ENCODE assay signal across 1 cellular context in the genomic region with DNA sequence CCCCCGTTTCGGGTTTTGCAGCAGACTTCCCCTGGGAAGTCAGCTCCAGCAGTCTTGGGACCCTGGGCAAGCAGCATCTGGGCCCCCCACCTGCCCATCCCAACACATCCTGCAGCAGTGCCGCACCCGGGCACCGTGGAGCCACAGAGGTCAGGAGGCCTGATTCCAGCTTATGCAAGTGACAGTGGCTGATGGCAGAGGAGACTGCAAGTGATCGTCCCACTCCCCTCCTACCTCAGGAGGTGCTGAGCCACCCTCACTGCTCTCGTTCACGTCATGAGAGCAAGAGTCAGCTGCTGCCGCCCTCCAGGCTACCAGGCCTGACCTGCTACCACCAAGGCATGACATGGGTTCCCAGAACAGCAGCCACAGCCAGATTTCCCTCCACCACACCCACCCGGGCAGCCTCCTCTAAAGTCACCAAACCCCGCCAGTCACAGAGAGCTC.
TF ChIP-seq lines count a peak whose summit lies in the region.

No MANE protein-coding gene starts in this region.

TF ChIP-seq in K562, 482 proteins besides CTCF, POLR2A, EP300 and RAD21 (continued from another document):
- no peak for TF ChIP-seq PCBP2 (IDR thresholded peaks at IDR 0.05; ENCODE audit: low read depth, low read length, poor library complexity, severe bottlenecking)
- TF ChIP-seq, protein P1, sequence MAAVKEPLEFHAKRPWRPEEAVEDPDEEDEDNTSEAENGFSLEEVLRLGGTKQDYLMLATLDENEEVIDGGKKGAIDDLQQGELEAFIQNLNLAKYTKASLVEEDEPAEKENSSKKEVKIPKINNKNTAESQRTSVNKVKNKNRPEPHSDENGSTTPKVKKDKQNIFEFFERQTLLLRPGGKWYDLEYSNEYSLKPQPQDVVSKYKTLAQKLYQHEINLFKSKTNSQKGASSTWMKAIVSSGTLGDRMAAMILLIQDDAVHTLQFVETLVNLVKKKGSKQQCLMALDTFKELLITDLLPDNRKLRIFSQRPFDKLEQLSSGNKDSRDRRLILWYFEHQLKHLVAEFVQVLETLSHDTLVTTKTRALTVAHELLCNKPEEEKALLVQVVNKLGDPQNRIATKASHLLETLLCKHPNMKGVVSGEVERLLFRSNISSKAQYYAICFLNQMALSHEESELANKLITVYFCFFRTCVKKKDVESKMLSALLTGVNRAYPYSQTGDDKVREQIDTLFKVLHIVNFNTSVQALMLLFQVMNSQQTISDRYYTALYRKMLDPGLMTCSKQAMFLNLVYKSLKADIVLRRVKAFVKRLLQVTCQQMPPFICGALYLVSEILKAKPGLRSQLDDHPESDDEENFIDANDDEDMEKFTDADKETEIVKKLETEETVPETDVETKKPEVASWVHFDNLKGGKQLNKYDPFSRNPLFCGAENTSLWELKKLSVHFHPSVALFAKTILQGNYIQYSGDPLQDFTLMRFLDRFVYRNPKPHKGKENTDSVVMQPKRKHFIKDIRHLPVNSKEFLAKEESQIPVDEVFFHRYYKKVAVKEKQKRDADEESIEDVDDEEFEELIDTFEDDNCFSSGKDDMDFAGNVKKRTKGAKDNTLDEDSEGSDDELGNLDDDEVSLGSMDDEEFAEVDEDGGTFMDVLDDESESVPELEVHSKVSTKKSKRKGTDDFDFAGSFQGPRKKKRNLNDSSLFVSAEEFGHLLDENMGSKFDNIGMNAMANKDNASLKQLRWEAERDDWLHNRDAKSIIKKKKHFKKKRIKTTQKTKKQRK (IDR thresholded peaks at IDR 0.05; ENCODE audit: borderline replicate concordance, low read depth, low read length): no peak
- TF ChIP-seq, protein P2, sequence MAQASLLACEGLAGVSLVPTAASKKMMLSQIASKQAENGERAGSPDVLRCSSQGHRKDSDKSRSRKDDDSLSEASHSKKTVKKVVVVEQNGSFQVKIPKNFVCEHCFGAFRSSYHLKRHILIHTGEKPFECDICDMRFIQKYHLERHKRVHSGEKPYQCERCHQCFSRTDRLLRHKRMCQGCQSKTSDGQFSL (CRISPR knock-in tag; IDR thresholded peaks at IDR 0.05): no peak
- TF ChIP-seq, protein P2 (tag; IDR thresholded peaks at IDR 0.05): no peak
- TF ChIP-seq MAFG (tag; conservative IDR thresholded peaks at IDR 0.05): no peak
- TF ChIP-seq ZNF134 (CRISPR knock-in tag; conservative IDR thresholded peaks at IDR 0.05): no peak
- TF ChIP-seq, protein P3, sequence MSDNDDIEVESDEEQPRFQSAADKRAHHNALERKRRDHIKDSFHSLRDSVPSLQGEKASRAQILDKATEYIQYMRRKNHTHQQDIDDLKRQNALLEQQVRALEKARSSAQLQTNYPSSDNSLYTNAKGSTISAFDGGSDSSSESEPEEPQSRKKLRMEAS (CRISPR knock-in tag; IDR thresholded peaks at IDR 0.05): no peak
- TF ChIP-seq ZNF146 (CRISPR knock-in tag; IDR thresholded peaks at IDR 0.05; ENCODE audit: unreplicated experiment): no peak
- TF ChIP-seq ZNF174 (CRISPR knock-in tag; IDR thresholded peaks at IDR 0.05): no peak
- TF ChIP-seq, protein P4, sequence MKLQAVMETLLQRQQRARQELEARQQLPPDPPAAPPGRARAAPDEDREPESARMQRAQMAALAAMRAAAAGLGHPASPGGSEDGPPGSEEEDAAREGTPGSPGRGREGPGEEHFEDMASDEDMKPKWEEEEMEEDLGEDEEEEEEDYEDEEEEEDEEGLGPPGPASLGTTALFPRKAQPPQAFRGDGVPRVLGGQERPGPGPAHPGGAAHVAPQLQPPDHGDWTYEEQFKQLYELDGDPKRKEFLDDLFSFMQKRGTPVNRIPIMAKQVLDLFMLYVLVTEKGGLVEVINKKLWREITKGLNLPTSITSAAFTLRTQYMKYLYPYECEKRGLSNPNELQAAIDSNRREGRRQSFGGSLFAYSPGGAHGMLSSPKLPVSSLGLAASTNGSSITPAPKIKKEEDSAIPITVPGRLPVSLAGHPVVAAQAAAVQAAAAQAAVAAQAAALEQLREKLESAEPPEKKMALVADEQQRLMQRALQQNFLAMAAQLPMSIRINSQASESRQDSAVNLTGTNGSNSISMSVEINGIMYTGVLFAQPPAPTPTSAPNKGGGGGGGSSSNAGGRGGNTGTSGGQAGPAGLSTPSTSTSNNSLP (IDR thresholded peaks at IDR 0.05; ENCODE audit: borderline replicate concordance, low read depth, low read length): no peak
- peak; percentile 27; the same call in 1 of the 2 replicates for TF ChIP-seq ZNF584 (CRISPR knock-in tag; IDR thresholded peaks at IDR 0.05; ENCODE audit: low read depth)
- no peak for TF ChIP-seq ZNF507 (tag; conservative IDR thresholded peaks at IDR 0.05)
- TF ChIP-seq, protein P5, sequence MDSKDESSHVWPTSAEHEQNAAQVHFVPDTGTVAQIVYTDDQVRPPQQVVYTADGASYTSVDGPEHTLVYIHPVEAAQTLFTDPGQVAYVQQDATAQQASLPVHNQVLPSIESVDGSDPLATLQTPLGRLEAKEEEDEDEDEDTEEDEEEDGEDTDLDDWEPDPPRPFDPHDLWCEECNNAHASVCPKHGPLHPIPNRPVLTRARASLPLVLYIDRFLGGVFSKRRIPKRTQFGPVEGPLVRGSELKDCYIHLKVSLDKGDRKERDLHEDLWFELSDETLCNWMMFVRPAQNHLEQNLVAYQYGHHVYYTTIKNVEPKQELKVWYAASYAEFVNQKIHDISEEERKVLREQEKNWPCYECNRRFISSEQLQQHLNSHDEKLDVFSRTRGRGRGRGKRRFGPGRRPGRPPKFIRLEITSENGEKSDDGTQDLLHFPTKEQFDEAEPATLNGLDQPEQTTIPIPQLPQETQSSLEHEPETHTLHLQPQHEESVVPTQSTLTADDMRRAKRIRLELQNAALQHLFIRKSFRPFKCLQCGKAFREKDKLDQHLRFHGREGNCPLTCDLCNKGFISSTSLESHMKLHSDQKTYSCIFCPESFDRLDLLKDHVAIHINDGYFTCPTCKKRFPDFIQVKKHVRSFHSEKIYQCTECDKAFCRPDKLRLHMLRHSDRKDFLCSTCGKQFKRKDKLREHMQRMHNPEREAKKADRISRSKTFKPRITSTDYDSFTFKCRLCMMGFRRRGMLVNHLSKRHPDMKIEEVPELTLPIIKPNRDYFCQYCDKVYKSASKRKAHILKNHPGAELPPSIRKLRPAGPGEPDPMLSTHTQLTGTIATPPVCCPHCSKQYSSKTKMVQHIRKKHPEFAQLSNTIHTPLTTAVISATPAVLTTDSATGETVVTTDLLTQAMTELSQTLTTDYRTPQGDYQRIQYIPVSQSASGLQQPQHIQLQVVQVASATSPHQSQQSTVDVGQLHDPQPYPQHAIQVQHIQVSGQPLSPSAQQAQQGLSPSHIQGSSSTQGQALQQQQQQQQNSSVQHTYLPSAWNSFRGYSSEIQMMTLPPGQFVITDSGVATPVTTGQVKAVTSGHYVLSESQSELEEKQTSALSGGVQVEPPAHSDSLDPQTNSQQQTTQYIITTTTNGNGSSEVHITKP (IDR thresholded peaks at IDR 0.05; ENCODE audit: partially characterized antibody): no peak
- no peak for TF ChIP-seq ARID2 (IDR thresholded peaks at IDR 0.05)
- TF ChIP-seq HNRNPK (IDR thresholded peaks at IDR 0.05; ENCODE audit: low read depth, low read length, poor library complexity, severe bottlenecking): no peak
- no peak for TF ChIP-seq RB1 (IDR thresholded peaks at IDR 0.05; ENCODE audit: low read depth)
- TF ChIP-seq, protein P6, sequence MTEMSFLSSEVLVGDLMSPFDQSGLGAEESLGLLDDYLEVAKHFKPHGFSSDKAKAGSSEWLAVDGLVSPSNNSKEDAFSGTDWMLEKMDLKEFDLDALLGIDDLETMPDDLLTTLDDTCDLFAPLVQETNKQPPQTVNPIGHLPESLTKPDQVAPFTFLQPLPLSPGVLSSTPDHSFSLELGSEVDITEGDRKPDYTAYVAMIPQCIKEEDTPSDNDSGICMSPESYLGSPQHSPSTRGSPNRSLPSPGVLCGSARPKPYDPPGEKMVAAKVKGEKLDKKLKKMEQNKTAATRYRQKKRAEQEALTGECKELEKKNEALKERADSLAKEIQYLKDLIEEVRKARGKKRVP (CRISPR knock-in tag; IDR thresholded peaks at IDR 0.05): no peak
- no peak for TF ChIP-seq RBM25 (IDR thresholded peaks at IDR 0.05; ENCODE audit: low read depth, low read length, severe bottlenecking)
- TF ChIP-seq ZNF589 (CRISPR knock-in tag; IDR thresholded peaks at IDR 0.05; ENCODE audit: low read depth): peak; percentile 42; the same call in 1 of the 2 replicates
- TF ChIP-seq, protein P7, sequence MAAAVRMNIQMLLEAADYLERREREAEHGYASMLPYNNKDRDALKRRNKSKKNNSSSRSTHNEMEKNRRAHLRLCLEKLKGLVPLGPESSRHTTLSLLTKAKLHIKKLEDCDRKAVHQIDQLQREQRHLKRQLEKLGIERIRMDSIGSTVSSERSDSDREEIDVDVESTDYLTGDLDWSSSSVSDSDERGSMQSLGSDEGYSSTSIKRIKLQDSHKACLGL (CRISPR knock-in tag; IDR thresholded peaks at IDR 0.05; ENCODE audit: borderline replicate concordance, poor library complexity, severe bottlenecking): no peak
- TF ChIP-seq NR4A1 (CRISPR knock-in tag; IDR thresholded peaks at IDR 0.05): no peak
- no peak for TF ChIP-seq NR4A1 (tag; IDR thresholded peaks at IDR 0.05)
- TF ChIP-seq, protein P8, sequence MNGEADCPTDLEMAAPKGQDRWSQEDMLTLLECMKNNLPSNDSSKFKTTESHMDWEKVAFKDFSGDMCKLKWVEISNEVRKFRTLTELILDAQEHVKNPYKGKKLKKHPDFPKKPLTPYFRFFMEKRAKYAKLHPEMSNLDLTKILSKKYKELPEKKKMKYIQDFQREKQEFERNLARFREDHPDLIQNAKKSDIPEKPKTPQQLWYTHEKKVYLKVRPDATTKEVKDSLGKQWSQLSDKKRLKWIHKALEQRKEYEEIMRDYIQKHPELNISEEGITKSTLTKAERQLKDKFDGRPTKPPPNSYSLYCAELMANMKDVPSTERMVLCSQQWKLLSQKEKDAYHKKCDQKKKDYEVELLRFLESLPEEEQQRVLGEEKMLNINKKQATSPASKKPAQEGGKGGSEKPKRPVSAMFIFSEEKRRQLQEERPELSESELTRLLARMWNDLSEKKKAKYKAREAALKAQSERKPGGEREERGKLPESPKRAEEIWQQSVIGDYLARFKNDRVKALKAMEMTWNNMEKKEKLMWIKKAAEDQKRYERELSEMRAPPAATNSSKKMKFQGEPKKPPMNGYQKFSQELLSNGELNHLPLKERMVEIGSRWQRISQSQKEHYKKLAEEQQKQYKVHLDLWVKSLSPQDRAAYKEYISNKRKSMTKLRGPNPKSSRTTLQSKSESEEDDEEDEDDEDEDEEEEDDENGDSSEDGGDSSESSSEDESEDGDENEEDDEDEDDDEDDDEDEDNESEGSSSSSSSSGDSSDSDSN (IDR thresholded peaks at IDR 0.05; ENCODE audit: borderline replicate concordance in 1 of 2, low read depth in 2 of 2, low read length in 2 of 2): no peak
- no peak for TF ChIP-seq SRSF7 (optimal IDR thresholded peaks at IDR 0.05; ENCODE audit: low read depth, low read length)
- TF ChIP-seq CAMTA2 (CRISPR knock-in tag; conservative IDR thresholded peaks at IDR 0.05): no peak
- no peak for TF ChIP-seq CBX3 (IDR thresholded peaks at IDR 0.05; ENCODE audit: borderline replicate concordance in 1 of 2, low read length in 2 of 2)
- TF ChIP-seq, protein P9, sequence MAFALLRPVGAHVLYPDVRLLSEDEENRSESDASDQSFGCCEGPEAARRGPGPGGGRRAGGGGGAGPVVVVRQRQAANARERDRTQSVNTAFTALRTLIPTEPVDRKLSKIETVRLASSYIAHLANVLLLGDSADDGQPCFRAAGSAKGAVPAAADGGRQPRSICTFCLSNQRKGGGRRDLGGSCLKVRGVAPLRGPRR (CRISPR knock-in tag; IDR thresholded peaks at IDR 0.05): no peak
